Comparison of ENCODE assay signal across 30 cellular contexts in genomic region chr10:1462521-1462920, GRCh38.
"Had no signal": no experiment of that assay in that cellular context is flagged by ENCODE, and none has a peak within 500 bp of the region (broad histone marks: within the 10 kb centered on the region; RNA-seq: fewer than 3 reads in every experiment).

No MANE protein-coding gene starts in this region.

- H3K4me3 Mint-ChIP-seq: activated CD4-positive, alpha-beta memory T cell treated with anti-CD3 and anti-CD28 coated beads, Interleukin-2, amount 10 ng/mL, durations not matched to agents 7 days and 5 days; activated CD4-positive, alpha-beta T cell treated with anti-CD3 and anti-CD28 coated beads, Interleukin-2, amount 10 ng/mL, durations not matched to agents 7 days and 5 days; activated naive CD4-positive, alpha-beta T cell treated with anti-CD3 and anti-CD28 coated beads, Interleukin-2, amount 10 ng/mL, durations not matched to agents 7 days and 5 days; activated naive CD8-positive, alpha-beta T cell treated with anti-CD3 and anti-CD28 coated beads, Interleukin-2, amount 10 ng/mL, durations not matched to agents 7 days and 5 days; activated T-cell treated with anti-CD3 and anti-CD28 coated beads, Interleukin-2, amount 50 U/mL, for 24 hours; brain; immature natural killer cell; natural killer cell treated with Interleukin-12 subunit alpha and Interleukin-12 subunit beta and Interleukin-15 and Interleukin-18, amount 100 ng/mL, for 72 hours; stimulated activated effector memory CD8-positive, alpha-beta T cell treated with anti-CD3 and anti-CD28 coated beads, Interleukin-12 subunit alpha, Interleukin-12 subunit beta, amount 100 ng/mL, for 72 hours; T-helper 17 cell had no signal

- H3K36me3 Mint-ChIP-seq: activated naive CD4-positive, alpha-beta T cell treated with anti-CD3 and anti-CD28 coated beads, Interleukin-2, amount 10 ng/mL, durations not matched to agents 7 days and 5 days; activated naive CD8-positive, alpha-beta T cell treated with anti-CD3 and anti-CD28 coated beads, Interleukin-2, amount 10 ng/mL, durations not matched to agents 7 days and 5 days; brain; immature natural killer cell; natural killer cell treated with Interleukin-12 subunit alpha and Interleukin-12 subunit beta and Interleukin-15 and Interleukin-18, amount 100 ng/mL, for 72 hours; stimulated activated effector memory CD8-positive, alpha-beta T cell treated with anti-CD3 and anti-CD28 coated beads, Interleukin-12 subunit alpha, Interleukin-12 subunit beta, amount 100 ng/mL, for 72 hours had no signal

- H3K9me3 ChIP-seq: ascending aorta, heart left ventricle, neutrophil, ovary, stomach, thyroid gland had no signal

- H3K27me3 Mint-ChIP-seq: activated CD4-positive, alpha-beta T cell treated with anti-CD3 and anti-CD28 coated beads, Interleukin-2, amount 10 ng/mL, durations not matched to agents 7 days and 5 days had no signal

- H3K4me1 Mint-ChIP-seq: activated CD4-positive, alpha-beta memory T cell treated with anti-CD3 and anti-CD28 coated beads, Interleukin-2, amount 10 ng/mL, durations not matched to agents 7 days and 5 days; activated CD4-positive, alpha-beta T cell treated with anti-CD3 and anti-CD28 coated beads, Interleukin-2, amount 10 ng/mL, durations not matched to agents 7 days and 5 days; activated naive CD4-positive, alpha-beta T cell treated with anti-CD3 and anti-CD28 coated beads, Interleukin-2, amount 10 ng/mL, durations not matched to agents 7 days and 5 days; activated naive CD8-positive, alpha-beta T cell treated with anti-CD3 and anti-CD28 coated beads, Interleukin-2, amount 10 ng/mL, durations not matched to agents 7 days and 5 days; immature natural killer cell; stimulated activated effector memory CD8-positive, alpha-beta T cell treated with anti-CD3 and anti-CD28 coated beads, Interleukin-12 subunit alpha, Interleukin-12 subunit beta, amount 100 ng/mL, for 72 hours; T-helper 17 cell had no signal

- DNase-seq: activated CD4-positive, alpha-beta memory T cell treated with anti-CD3 and anti-CD28 coated beads, Interleukin-2, amount 10 ng/mL, durations not matched to agents 7 days and 5 days; activated CD4-positive, alpha-beta T cell treated with anti-CD3 and anti-CD28 coated beads for 1 hour; activated CD4-positive, alpha-beta T cell treated with anti-CD3 and anti-CD28 coated beads, Interleukin-2, amount 10 ng/mL, durations not matched to agents 7 days and 5 days; activated CD8-positive, alpha-beta memory T cell treated with anti-CD3 and anti-CD28 coated beads, Interleukin-2, amount 50 U/mL, for 48 hours; activated gamma-delta T cell; activated naive CD4-positive, alpha-beta T cell treated with anti-CD3 and anti-CD28 coated beads, Interleukin-2, amount 10 ng/mL, durations not matched to agents 7 days and 5 days; activated naive CD8-positive, alpha-beta T cell treated with anti-CD3 and anti-CD28 coated beads, Interleukin-2, amount 10 ng/mL, durations not matched to agents 7 days and 5 days; activated T-cell treated with anti-CD3 and anti-CD28 coated beads, Interleukin-2, amount 50 U/mL, for 24 hours; caudate nucleus; foreskin fibroblast; heart left ventricle; hypothalamus; immature natural killer cell; kidney; ovary; stimulated activated CD4-positive, alpha-beta T cell treated with anti-CD3 and anti-CD28 coated beads, Interleukin-12 subunit alpha, Interleukin-12 subunit beta, amount 100 ng/mL, for 4 hours; stimulated activated CD4-positive, alpha-beta T cell treated with anti-CD3 and anti-CD28 coated beads, Interleukin-4, amount 100 ng/mL, for 24 hours; stomach; T-helper 17 cell; T1000; thyroid gland had no signal

- H3K4me1 ChIP-seq: ascending aorta, heart left ventricle, thyroid gland had no signal

- FAIRE-seq: endothelial cell of umbilical vein, kidney had no signal

- H3K27me3 ChIP-seq: ascending aorta, neutrophil, ovary, stomach, thyroid gland had no signal

- H3K4me3 ChIP-seq: ascending aorta, heart left ventricle, ovary, skin epidermis, stomach, thyroid gland had no signal

- H3K9me3 Mint-ChIP-seq: activated CD4-positive, alpha-beta memory T cell treated with anti-CD3 and anti-CD28 coated beads, Interleukin-2, amount 10 ng/mL, durations not matched to agents 7 days and 5 days; activated CD4-positive, alpha-beta T cell treated with anti-CD3 and anti-CD28 coated beads, Interleukin-2, amount 10 ng/mL, durations not matched to agents 7 days and 5 days; activated naive CD4-positive, alpha-beta T cell treated with anti-CD3 and anti-CD28 coated beads, Interleukin-2, amount 10 ng/mL, durations not matched to agents 7 days and 5 days; activated naive CD8-positive, alpha-beta T cell treated with anti-CD3 and anti-CD28 coated beads, Interleukin-2, amount 10 ng/mL, durations not matched to agents 7 days and 5 days; activated T-cell treated with anti-CD3 and anti-CD28 coated beads, Interleukin-2, amount 50 U/mL, for 24 hours; immature natural killer cell; natural killer cell treated with Interleukin-12 subunit alpha and Interleukin-12 subunit beta and Interleukin-15 and Interleukin-18, amount 100 ng/mL, for 72 hours; stimulated activated effector memory CD8-positive, alpha-beta T cell treated with anti-CD3 and anti-CD28 coated beads, Interleukin-12 subunit alpha, Interleukin-12 subunit beta, amount 100 ng/mL, for 72 hours had no signal

- ATAC-seq: heart left ventricle; natural killer cell treated with Interleukin-12 subunit alpha and Interleukin-12 subunit beta and Interleukin-15 and Interleukin-18, amount 100 ng/mL, for 72 hours; sciatic nerve; stimulated activated effector memory CD8-positive, alpha-beta T cell treated with anti-CD3 and anti-CD28 coated beads, Interleukin-12 subunit alpha, Interleukin-12 subunit beta, amount 100 ng/mL, for 72 hours; T-helper 17 cell had no signal

- H3K27ac ChIP-seq: ascending aorta, heart left ventricle, neutrophil, ovary, stomach, thyroid gland had no signal

- H3K27ac Mint-ChIP-seq: activated CD4-positive, alpha-beta memory T cell treated with anti-CD3 and anti-CD28 coated beads, Interleukin-2, amount 10 ng/mL, durations not matched to agents 7 days and 5 days; activated CD4-positive, alpha-beta T cell treated with anti-CD3 and anti-CD28 coated beads, Interleukin-2, amount 10 ng/mL, durations not matched to agents 7 days and 5 days; activated naive CD4-positive, alpha-beta T cell treated with anti-CD3 and anti-CD28 coated beads, Interleukin-2, amount 10 ng/mL, durations not matched to agents 7 days and 5 days; activated T-cell treated with anti-CD3 and anti-CD28 coated beads, Interleukin-2, amount 50 U/mL, for 24 hours; immature natural killer cell; natural killer cell treated with Interleukin-12 subunit alpha and Interleukin-12 subunit beta and Interleukin-15 and Interleukin-18, amount 100 ng/mL, for 72 hours; progenitor cell of endocrine pancreas; stimulated activated effector memory CD8-positive, alpha-beta T cell treated with anti-CD3 and anti-CD28 coated beads, Interleukin-12 subunit alpha, Interleukin-12 subunit beta, amount 100 ng/mL, for 72 hours had no signal

- H3K36me3 ChIP-seq: ascending aorta, heart left ventricle, neutrophil, ovary, stomach, thyroid gland had no signal
